Comparison of ENCODE assay signal across 1 cellular context in the genomic region with DNA sequence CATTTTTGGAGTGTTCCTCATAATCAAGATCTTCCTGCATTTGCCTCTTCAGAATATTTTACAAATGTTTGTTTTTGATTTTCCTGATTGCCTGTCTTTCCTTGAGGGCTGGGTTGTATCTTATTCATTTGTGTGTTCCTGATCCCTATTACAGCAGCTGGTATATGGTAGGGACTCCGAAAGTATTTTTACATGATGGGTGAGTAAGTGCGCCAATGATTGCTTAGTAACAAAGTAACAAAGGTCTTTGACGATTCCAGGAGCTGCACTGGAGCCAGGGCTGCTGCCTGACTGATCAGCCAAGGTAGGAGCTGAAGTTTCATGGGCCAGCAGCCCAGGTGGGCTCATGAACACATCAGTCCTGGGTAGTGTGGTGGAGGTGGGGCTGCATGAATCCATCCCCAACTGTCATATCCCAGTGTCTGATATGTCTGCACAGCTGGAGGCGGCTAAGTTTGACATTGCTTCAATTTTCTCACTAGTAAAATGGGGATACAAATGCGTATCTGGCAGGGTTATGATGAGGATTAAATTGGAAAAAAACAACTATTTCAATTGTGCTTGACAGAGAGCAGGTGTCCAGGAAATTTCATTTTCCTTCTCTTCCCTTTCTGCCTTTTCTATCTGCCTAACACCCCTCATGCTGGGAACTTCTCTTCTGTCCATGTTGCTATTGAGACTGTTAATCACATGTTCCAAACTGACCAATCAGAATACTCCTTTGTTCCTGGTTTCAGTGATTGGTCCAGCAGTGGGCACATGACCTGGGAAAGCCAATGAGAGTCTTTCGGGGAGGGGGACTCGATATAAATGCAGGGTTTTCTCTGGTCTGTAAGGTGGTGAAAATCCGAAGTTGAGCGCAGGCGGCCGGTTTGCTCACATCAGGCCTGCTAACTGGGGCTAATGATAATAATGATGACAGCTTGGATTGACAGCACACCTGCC.
TF ChIP-seq lines count a peak whose summit lies in the region.

No MANE protein-coding gene starts in this region.

TF ChIP-seq in K562, 482 proteins besides CTCF, POLR2A, EP300 and RAD21 (continued from another document):
- no peak for TF ChIP-seq SMAD1 (IDR thresholded peaks at IDR 0.05; ENCODE audit: low read depth, low read length, partially characterized antibody)
- TF ChIP-seq NFYB (IDR thresholded peaks at IDR 0.05; ENCODE audit: extremely low read depth, insufficient read length): peak; percentile 74
